In the genomic region with DNA sequence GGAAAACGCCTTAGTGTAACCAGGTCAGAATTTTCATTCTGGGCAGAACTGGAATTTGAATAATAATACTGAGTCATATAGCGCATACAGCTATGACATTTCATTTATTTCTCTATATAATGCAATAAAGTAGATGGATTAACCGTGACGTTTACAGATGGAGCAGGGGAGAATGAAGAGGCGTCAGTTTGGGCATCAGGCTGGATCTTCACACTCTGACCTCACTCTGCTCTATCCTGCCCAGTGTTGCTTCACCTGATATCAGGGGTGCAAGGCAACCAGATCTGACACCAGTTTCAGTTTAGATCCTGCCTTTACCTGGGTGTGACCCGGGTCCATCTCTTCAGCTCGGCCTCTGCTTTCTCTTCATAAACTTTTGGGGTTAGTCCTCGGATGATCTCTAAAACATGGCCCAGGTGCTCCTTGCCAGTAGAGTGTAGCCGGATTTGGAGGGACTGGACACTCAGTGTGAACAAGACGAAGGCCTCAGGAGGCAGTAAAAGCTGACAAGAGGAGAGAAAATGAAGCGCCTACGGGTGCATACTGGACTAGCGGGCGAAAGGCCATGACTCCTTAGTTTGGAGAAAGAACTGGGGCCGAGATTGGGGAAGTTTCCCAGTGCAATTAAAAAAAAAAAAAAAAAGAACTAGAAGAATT, we compare ENCODE assay signal across 1 cellular context.
A peak's percentile ranks its signal among the peaks of the same experiment; 100 is the strongest.
TF ChIP-seq lines count a peak whose summit lies in the region.

No MANE protein-coding gene starts in this region.

TF ChIP-seq in HepG2, 621 proteins besides CTCF, POLR2A, EP300 and RAD21 (continued from another document):
- TF ChIP-seq, protein P1, sequence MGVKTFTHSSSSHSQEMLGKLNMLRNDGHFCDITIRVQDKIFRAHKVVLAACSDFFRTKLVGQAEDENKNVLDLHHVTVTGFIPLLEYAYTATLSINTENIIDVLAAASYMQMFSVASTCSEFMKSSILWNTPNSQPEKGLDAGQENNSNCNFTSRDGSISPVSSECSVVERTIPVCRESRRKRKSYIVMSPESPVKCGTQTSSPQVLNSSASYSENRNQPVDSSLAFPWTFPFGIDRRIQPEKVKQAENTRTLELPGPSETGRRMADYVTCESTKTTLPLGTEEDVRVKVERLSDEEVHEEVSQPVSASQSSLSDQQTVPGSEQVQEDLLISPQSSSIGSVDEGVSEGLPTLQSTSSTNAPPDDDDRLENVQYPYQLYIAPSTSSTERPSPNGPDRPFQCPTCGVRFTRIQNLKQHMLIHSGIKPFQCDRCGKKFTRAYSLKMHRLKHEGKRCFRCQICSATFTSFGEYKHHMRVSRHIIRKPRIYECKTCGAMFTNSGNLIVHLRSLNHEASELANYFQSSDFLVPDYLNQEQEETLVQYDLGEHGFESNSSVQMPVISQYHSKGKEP (CRISPR knock-in tag; IDR thresholded peaks at IDR 0.05) = no peak
- TF ChIP-seq ZNF558 (CRISPR knock-in tag; IDR thresholded peaks at IDR 0.05; ENCODE audit: borderline replicate concordance) (no peak), ZNF678 (CRISPR knock-in tag; IDR thresholded peaks at IDR 0.05) (no peak), RBAK (CRISPR knock-in tag; IDR thresholded peaks at IDR 0.05) (no peak), SALL1 (CRISPR knock-in tag; IDR thresholded peaks at IDR 0.05) (no peak), ZNF749 (CRISPR knock-in tag; IDR thresholded peaks at IDR 0.05; ENCODE audit: borderline replicate concordance) (no peak), ZNF263 (CRISPR knock-in tag; IDR thresholded peaks at IDR 0.05) (0 out of 2 replicates have a peak, but pooled peaks have one; percentile 4)
- TF ChIP-seq, protein P2, sequence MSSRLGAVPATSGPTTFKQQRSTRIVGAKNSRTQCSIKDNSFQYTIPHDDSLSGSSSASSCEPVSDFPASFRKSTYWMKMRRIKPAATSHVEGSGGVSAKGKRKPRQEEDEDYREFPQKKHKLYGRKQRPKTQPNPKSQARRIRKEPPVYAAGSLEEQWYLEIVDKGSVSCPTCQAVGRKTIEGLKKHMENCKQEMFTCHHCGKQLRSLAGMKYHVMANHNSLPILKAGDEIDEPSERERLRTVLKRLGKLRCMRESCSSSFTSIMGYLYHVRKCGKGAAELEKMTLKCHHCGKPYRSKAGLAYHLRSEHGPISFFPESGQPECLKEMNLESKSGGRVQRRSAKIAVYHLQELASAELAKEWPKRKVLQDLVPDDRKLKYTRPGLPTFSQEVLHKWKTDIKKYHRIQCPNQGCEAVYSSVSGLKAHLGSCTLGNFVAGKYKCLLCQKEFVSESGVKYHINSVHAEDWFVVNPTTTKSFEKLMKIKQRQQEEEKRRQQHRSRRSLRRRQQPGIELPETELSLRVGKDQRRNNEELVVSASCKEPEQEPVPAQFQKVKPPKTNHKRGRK (CRISPR knock-in tag; IDR thresholded peaks at IDR 0.05) = peak; percentile 65; the same call in 1 of the 2 replicates
- TF ChIP-seq, protein P3, sequence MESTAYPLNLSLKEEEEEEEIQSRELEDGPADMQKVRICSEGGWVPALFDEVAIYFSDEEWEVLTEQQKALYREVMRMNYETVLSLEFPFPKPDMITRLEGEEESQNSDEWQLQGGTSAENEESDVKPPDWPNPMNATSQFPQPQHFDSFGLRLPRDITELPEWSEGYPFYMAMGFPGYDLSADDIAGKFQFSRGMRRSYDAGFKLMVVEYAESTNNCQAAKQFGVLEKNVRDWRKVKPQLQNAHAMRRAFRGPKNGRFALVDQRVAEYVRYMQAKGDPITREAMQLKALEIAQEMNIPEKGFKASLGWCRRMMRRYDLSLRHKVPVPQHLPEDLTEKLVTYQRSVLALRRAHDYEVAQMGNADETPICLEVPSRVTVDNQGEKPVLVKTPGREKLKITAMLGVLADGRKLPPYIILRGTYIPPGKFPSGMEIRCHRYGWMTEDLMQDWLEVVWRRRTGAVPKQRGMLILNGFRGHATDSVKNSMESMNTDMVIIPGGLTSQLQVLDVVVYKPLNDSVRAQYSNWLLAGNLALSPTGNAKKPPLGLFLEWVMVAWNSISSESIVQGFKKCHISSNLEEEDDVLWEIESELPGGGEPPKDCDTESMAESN (CRISPR knock-in tag; conservative IDR thresholded peaks at IDR 0.05) = no peak
